Comparison of ENCODE assay signal across 11 cellular contexts in genomic region chr17:41518789-41519449, GRCh38. TPM values are rescaled to one million over a fixed set of nuclear protein-coding genes. Genes with fewer than 3 reads are reported as not detected.
DNase-seq lines count a peak whose midpoint lies in the region; ATAC-seq and TF ChIP-seq lines count a peak whose summit lies in the region.
"Had no signal": no experiment of that assay in that cellular context is flagged by ENCODE, and none has a peak within 500 bp of the region (broad histone marks: within the 10 kb centered on the region; RNA-seq: fewer than 3 reads in every experiment).

TSS of gene KRT15 (minus strand) at chr17:41518890. CDS start at chr17:41518827, 63 bp downstream.

- TF ChIP-seq CTCF in lung (IDR thresholded peaks at IDR 0.05; ENCODE audit: control extremely low read depth, extremely low read depth) = no peak
- no peak for TF ChIP-seq CTCF in gastroesophageal sphincter (IDR thresholded peaks at IDR 0.05)

- H3K4me3 ChIP-seq in lung = no peak within 1 kb of the TSS
- no peak within 1 kb of the TSS for H3K4me3 ChIP-seq in right cardiac atrium (ENCODE audit: low read length)
- H3K4me3 ChIP-seq in gastroesophageal sphincter = no peak within 1 kb of the TSS
- H3K4me3 ChIP-seq: mucosa of descending colon had no signal

- in situ Hi-C loops in Caki2 (cut with HindIII; ENCODE audit: low pct_unique_long_range_greater_than_20kb, low sequenced_read_pairs) = no loop called here

- H3K36me3 ChIP-seq in lung (ENCODE audit: control insufficient read depth in 2 of 2, insufficient read depth in 2 of 2, low read length in 2 of 2) (no peaks in the 10 kb centered on the region), gastroesophageal sphincter (no peaks in the 10 kb centered on the region)

- ATAC-seq in lung (ENCODE audit: insufficient read depth, low FRiP score) (no peak), HG03354 (IDR thresholded peaks at IDR 0.05; ENCODE audit: poor library complexity, severe bottlenecking, unreplicated experiment) (no peak), right cardiac atrium (no peak), HG02970 (IDR thresholded peaks at IDR 0.05; ENCODE audit: low FRiP score, unreplicated experiment) (no peak), gastroesophageal sphincter (no peak)
- ATAC-seq: mucosa of descending colon had no signal

- DNase-seq in Caki2 (ENCODE audit: low read depth) = peak; percentile 75
- peak; percentile 77 for DNase-seq in NCI-H146 (lab: John Stamatoyannopoulos, UW)
- peak; percentile 44 for DNase-seq in astrocyte of the hippocampus (ENCODE audit: low read depth, low spot score)
- DNase-seq in lung (ENCODE audit: low spot score) = no peak
- DNase-seq in right cardiac atrium = no peak
- DNase-seq: activated CD4-positive, CD25-positive, alpha-beta regulatory T cell treated with anti-CD3 and anti-CD28 coated beads, Interleukin-2, amount 50 U/mL, for 72 hours had no signal

- intact Hi-C loops in right cardiac atrium (cut with DNase I) = no loop called here

- TF ChIP-seq POLR2A in gastroesophageal sphincter (IDR thresholded peaks at IDR 0.05) = no peak

- no peak within 1 kb of the TSS for H3K27ac ChIP-seq in lung (ENCODE audit: low read depth in 1 of 2, low read length in 1 of 2)
- no peak within 1 kb of the TSS for H3K27ac ChIP-seq in right cardiac atrium (ENCODE audit: low read length)
- no peak within 1 kb of the TSS for H3K27ac ChIP-seq in gastroesophageal sphincter

- WGBS in lung, 2 donors = 61 to 81% methylated on average over 8 of the region's 8 CpGs
- 53% methylated on average over 8 of the region's 8 CpGs for WGBS in right cardiac atrium
- 83% methylated on average over 2 of the region's 8 CpGs; no CpG with 5 or more reads in 1 of the 2 donors for WGBS in gastroesophageal sphincter (ENCODE audit: low coverage in 1 of 2), 2 donors

- no peak for TF ChIP-seq EP300 in gastroesophageal sphincter (IDR thresholded peaks at IDR 0.05)

- H3K4me1 ChIP-seq in lung (ENCODE audit: control insufficient read depth in 2 of 2, insufficient read depth in 2 of 2, low read length in 2 of 2) = peaks cover 0 to 3% of the 10 kb centered on the region in 2 donors
- no peaks in the 10 kb centered on the region for H3K4me1 ChIP-seq in right cardiac atrium (ENCODE audit: control insufficient read depth, insufficient read depth, low read length)
- no peaks in the 10 kb centered on the region for H3K4me1 ChIP-seq in gastroesophageal sphincter

- H3K27me3 ChIP-seq in lung (ENCODE audit: control insufficient read depth, insufficient read depth) (no peaks in the 10 kb centered on the region), right cardiac atrium (ENCODE audit: control insufficient read depth, insufficient read depth) (no peaks in the 10 kb centered on the region), gastroesophageal sphincter (peaks cover 20% of the 10 kb centered on the region)

- H3K9me3 ChIP-seq in lung (ENCODE audit: control insufficient read depth in 2 of 2, insufficient read depth in 1 of 2, low read length in 1 of 2) (peaks cover 0 to 2% of the 10 kb centered on the region in 2 donors), right cardiac atrium (ENCODE audit: control insufficient read depth, low read length) (no peaks in the 10 kb centered on the region), gastroesophageal sphincter (no peaks in the 10 kb centered on the region)
- H3K9me3 ChIP-seq: mucosa of descending colon had no signal

RNA-seq across cellular contexts. Expression of gene KRT15, which starts in this region (rescaled TPM):
- total RNA-seq in Caki2 (2014; rRNA removed; shearing (Covaris generic); ENCODE audit: low replicate concordance) = 3.6 and 14.2 TPM in 2 replicates
- total RNA-seq in lung (10 to 100 TPM; 20.4 to 51.7 TPM), right cardiac atrium (under 1 TPM in 1 of 4 donors, not detected in 3; 0.11 TPM), gastroesophageal sphincter (100 to 1,000 TPM in 1 of 4 donors, 1 to 10 TPM in 3; 1.2 to 129 (median 4.2) TPM)
- polyA plus RNA-seq in lung (10 to 100 TPM; 15.2 to 33.6 TPM), right cardiac atrium (not detected)
- total RNA-seq: frontal cortex had no signal

Comparison
In these comparisons a context has a peak if more than half of its experiments do, and no peak if none do; other contexts are left out.
1. RNA of gene KRT15 (polyA plus RNA-seq): 15.2 to 33.6 TPM in lung; not detected in right cardiac atrium (single experiment); every median in the first group is over 10 times any median in the second.
2. DNase-seq: peak in Caki2 (single experiment), NCI-H146 (single experiment) and astrocyte of the hippocampus (single experiment); none in lung (single experiment) and right cardiac atrium (0 of 3).